Comparison of ENCODE assay signal across 9 cellular contexts in the genomic region with DNA sequence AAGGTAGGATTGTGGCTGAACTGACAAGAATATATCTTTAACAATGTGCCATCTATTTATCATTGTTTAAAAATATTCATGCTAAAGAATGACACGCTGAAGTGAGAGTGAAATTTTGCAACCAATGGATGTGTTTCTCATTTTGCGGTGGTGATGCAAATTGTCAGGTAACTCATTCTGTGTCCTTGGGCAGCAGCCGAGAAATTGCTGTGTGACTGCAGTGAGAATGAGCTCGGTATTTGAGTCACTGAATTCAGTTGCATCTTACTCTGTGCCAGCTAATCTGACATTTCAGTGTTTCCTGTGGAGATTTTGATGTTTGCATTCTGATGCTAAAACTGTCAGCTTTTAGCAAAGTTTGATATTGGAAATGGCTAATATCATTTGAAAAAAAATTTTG. TPM values are rescaled to one million over a fixed set of nuclear protein-coding genes. Genes with fewer than 3 reads are reported as not detected.
A peak's percentile ranks its signal among the peaks of the same experiment; 100 is the strongest.
DNase-seq lines count a peak whose midpoint lies in the region; ATAC-seq lines count a peak whose summit lies in the region.
"Had no signal": no experiment of that assay in that cellular context is flagged by ENCODE, and none has a peak within 500 bp of the region (broad histone marks: within the 10 kb centered on the region; RNA-seq: fewer than 3 reads in every experiment).

No MANE protein-coding gene starts in this region.

- ATAC-seq in GM18873 (IDR thresholded peaks at IDR 0.05; ENCODE audit: low FRiP score, unreplicated experiment) = peak; percentile 99
- peak; percentile 100 for ATAC-seq in HG02852 (IDR thresholded peaks at IDR 0.05; ENCODE audit: unreplicated experiment)
- no peak for ATAC-seq in left lobe of liver

- H3K27me3 ChIP-seq in MG63 = no peaks in the 10 kb centered on the region

- H3K4me3 ChIP-seq in MG63 = no peak overlapping the region

- no peaks in the 10 kb centered on the region for H3K9me3 ChIP-seq in MG63

- H3K36me3 ChIP-seq in MG63 = no peaks in the 10 kb centered on the region

- DNase-seq in activated CD4-positive, alpha-beta T cell treated with anti-CD3 and anti-CD28 coated beads for 48 hours = peak; percentile 77
- DNase-seq in stimulated activated CD4-positive, alpha-beta T cell treated with anti-CD3 and anti-CD28 coated beads, Interleukin-12 subunit alpha, Interleukin-12 subunit beta, amount 100 ng/mL, for 4 hours = peak; percentile 37
- no peak for DNase-seq in DMS79 (lab: John Stamatoyannopoulos, UW)
- DNase-seq in NK-92 (lab: John Stamatoyannopoulos, UW; ENCODE audit: unreplicated experiment) = no peak
- no peak for DNase-seq in left lobe of liver (ENCODE audit: low spot score)
- no peak for DNase-seq in MG63
- DNase-seq: immature natural killer cell had no signal

RNA-seq across cellular contexts. Expression of gene MCUB, which starts 28.1 kb away (rescaled TPM):
- total RNA-seq in left lobe of liver = 1.8 TPM
- total RNA-seq in MG63 (2014; rRNA removed; shearing (Covaris generic); ENCODE audit: low replicate concordance) = 15.0 and 47.6 TPM in 2 replicates

Comparison
In these comparisons a context has a peak if more than half of its experiments do, and no peak if none do; other contexts are left out.
1. DNase-seq: peak in activated CD4-positive, alpha-beta T cell treated with anti-CD3 and anti-CD28 coated beads for 48 hours (single experiment) and stimulated activated CD4-positive, alpha-beta T cell treated with anti-CD3 and anti-CD28 coated beads, Interleukin-12 subunit alpha, Interleukin-12 subunit beta, amount 100 ng/mL, for 4 hours (single experiment); none in DMS79 (single experiment), NK-92 (single experiment), left lobe of liver (single experiment) and MG63 (single experiment).